In genomic region chr2:6111676-6112294, GRCh38 we compare ENCODE assay signal across 34 cellular contexts.
"Had no signal": no experiment of that assay in that cellular context is flagged by ENCODE, and none has a peak within 500 bp of the region (broad histone marks: within the 10 kb centered on the region; RNA-seq: fewer than 3 reads in every experiment).

No MANE protein-coding gene starts in this region.

- H2AFZ ChIP-seq: PC-9 had no signal

- H3K4me2 ChIP-seq: PC-9 had no signal

- H3K4me3 ChIP-seq: MG63, PC-9 had no signal

- H3K27ac Mint-ChIP-seq: activated CD4-positive, alpha-beta T cell treated with anti-CD3 and anti-CD28 coated beads for 36 hours; activated CD4-positive, alpha-beta T cell treated with anti-CD3 and anti-CD28 coated beads, Interleukin-2, amount 10 ng/mL, durations not matched to agents 7 days and 5 days; activated CD8-positive, alpha-beta T cell treated with anti-CD3 and anti-CD28 coated beads, Interleukin-2, amount 10 ng/mL, durations not matched to agents 7 days and 5 days; activated naive CD4-positive, alpha-beta T cell treated with anti-CD3 and anti-CD28 coated beads for 36 hours; activated naive CD8-positive, alpha-beta T cell; activated naive CD8-positive, alpha-beta T cell treated with anti-CD3 and anti-CD28 coated beads, Interleukin-2, amount 50 U/mL, for 24 hours; activated T-cell treated with anti-CD3 and anti-CD28 coated beads, Interleukin-2, amount 50 U/mL, for 24 hours; activated T-helper 2 cell treated with anti-CD3 and anti-CD28 coated beads, Interferon-gamma antibody, Interleukin-2, Interleukin-4, amounts not matched to agents 10 μg/mL and 5 μg/mL and 100 μg/mL, durations not matched to agents 14 hours and 24 hours and 36 hours; T-helper 1 cell treated with Interleukin-12 subunit alpha and Interleukin-12 subunit beta and Interleukin-4 antibody, amounts not matched to agents 30 μg/mL and 1 μg/mL, for 36 hours; T-helper 2 cell treated with Interferon-gamma antibody and Interleukin-4, amounts not matched to agents 5 μg/mL and 100 μg/mL, for 36 hours; WTC11 had no signal

- DNase-seq: activated CD4-positive, alpha-beta T cell treated with anti-CD3 and anti-CD28 coated beads for 36 hours; activated CD4-positive, alpha-beta T cell treated with anti-CD3 and anti-CD28 coated beads, Interleukin-2, amount 10 ng/mL, durations not matched to agents 7 days and 5 days; activated CD4-positive, alpha-beta T cell treated with anti-CD3 and anti-CD28 coated beads, Interleukin-2, amount 50 U/mL, for 48 hours; activated CD8-positive, alpha-beta T cell treated with anti-CD3 and anti-CD28 coated beads, Interleukin-2, amount 10 ng/mL, durations not matched to agents 7 days and 5 days; activated gamma-delta T cell treated with Interleukin-2 at 50 U/mL for 16 hours; activated naive CD4-positive, alpha-beta T cell treated with anti-CD3 and anti-CD28 coated beads for 36 hours; activated naive CD8-positive, alpha-beta T cell treated with anti-CD3 and anti-CD28 coated beads, Interleukin-2, amount 50 U/mL, for 24 hours; activated T-cell treated with anti-CD3 and anti-CD28 coated beads, Interleukin-2, amount 50 U/mL, for 24 hours; anterior cingulate cortex; brain microvascular endothelial cell; central memory CD4-positive, alpha-beta T cell; Kasumi-1; KG1; MG63; NCI-H1048; NCI-H1105 treated with DMSO at 0.1 percent for 48 hours; NCI-H146; NCI-H187; NCI-H2029 treated with DMSO at 0.1 percent for 48 hours; NCI-H2107; NCI-H226; NCI-H446 treated with DMSO at 0.1 percent for 48 hours; NCI-H69; NK-92 treated with Interleukin-12 subunit alpha and Interleukin-12 subunit beta, amount 100 ng/mL, for 24 hours; SIG-M5 had no signal

- H3K27me3 ChIP-seq: brain microvascular endothelial cell, MG63 had no signal

- H3K9me3 Mint-ChIP-seq: activated CD4-positive, alpha-beta T cell treated with anti-CD3 and anti-CD28 coated beads, Interleukin-2, amount 10 ng/mL, durations not matched to agents 7 days and 5 days; activated naive CD4-positive, alpha-beta T cell treated with anti-CD3 and anti-CD28 coated beads for 36 hours; activated T-helper 2 cell treated with anti-CD3 and anti-CD28 coated beads, Interferon-gamma antibody, Interleukin-2, Interleukin-4, amounts not matched to agents 10 μg/mL and 5 μg/mL and 100 μg/mL, durations not matched to agents 14 hours and 24 hours and 36 hours; T-helper 1 cell treated with Interleukin-12 subunit alpha and Interleukin-12 subunit beta and Interleukin-4 antibody, amounts not matched to agents 30 μg/mL and 1 μg/mL, for 36 hours; T-helper 2 cell treated with Interferon-gamma antibody and Interleukin-4, amounts not matched to agents 5 μg/mL and 100 μg/mL, for 36 hours had no signal

- H3K4me3 Mint-ChIP-seq: activated CD4-positive, alpha-beta T cell treated with anti-CD3 and anti-CD28 coated beads for 36 hours; activated CD4-positive, alpha-beta T cell treated with anti-CD3 and anti-CD28 coated beads, Interleukin-2, amount 10 ng/mL, durations not matched to agents 7 days and 5 days; activated CD8-positive, alpha-beta T cell treated with anti-CD3 and anti-CD28 coated beads, Interleukin-2, amount 10 ng/mL, durations not matched to agents 7 days and 5 days; activated naive CD4-positive, alpha-beta T cell treated with anti-CD3 and anti-CD28 coated beads for 36 hours; activated naive CD8-positive, alpha-beta T cell; activated naive CD8-positive, alpha-beta T cell treated with anti-CD3 and anti-CD28 coated beads, Interleukin-2, amount 50 U/mL, for 24 hours; activated T-cell treated with anti-CD3 and anti-CD28 coated beads, Interleukin-2, amount 50 U/mL, for 24 hours; T-helper 1 cell treated with Interleukin-12 subunit alpha and Interleukin-12 subunit beta and Interleukin-4 antibody, amounts not matched to agents 30 μg/mL and 1 μg/mL, for 36 hours; T-helper 2 cell treated with Interferon-gamma antibody and Interleukin-4, amounts not matched to agents 5 μg/mL and 100 μg/mL, for 36 hours; WTC11 had no signal

- H3K36me3 Mint-ChIP-seq: activated naive CD8-positive, alpha-beta T cell had no signal

- H3K4me1 Mint-ChIP-seq: activated CD4-positive, alpha-beta T cell treated with anti-CD3 and anti-CD28 coated beads for 36 hours; activated CD4-positive, alpha-beta T cell treated with anti-CD3 and anti-CD28 coated beads, Interleukin-2, amount 10 ng/mL, durations not matched to agents 7 days and 5 days; activated naive CD8-positive, alpha-beta T cell treated with anti-CD3 and anti-CD28 coated beads, Interleukin-2, amount 50 U/mL, for 24 hours; WTC11 had no signal

- H3K27ac ChIP-seq: brain microvascular endothelial cell, PC-9, RWPE1 had no signal

- H3K9me3 ChIP-seq: MG63 had no signal

- ATAC-seq: activated CD4-positive, alpha-beta T cell treated with anti-CD3 and anti-CD28 coated beads for 36 hours; activated CD4-positive, CD25-positive, alpha-beta regulatory T cell treated with anti-CD3 and anti-CD28 coated beads, Interleukin-2, amount 50 U/mL, for 24 hours; activated CD8-positive, alpha-beta T cell treated with anti-CD3 and anti-CD28 coated beads, Interleukin-2, amount 10 ng/mL, durations not matched to agents 7 days and 5 days; activated naive CD8-positive, alpha-beta T cell treated with anti-CD3 and anti-CD28 coated beads, Interleukin-2, amount 50 U/mL, for 24 hours; Right ventricle myocardium inferior; WTC11 had no signal

- H3K36me3 ChIP-seq: brain microvascular endothelial cell, MG63 had no signal

- H3K27me3 Mint-ChIP-seq: activated CD4-positive, alpha-beta T cell treated with anti-CD3 and anti-CD28 coated beads for 36 hours; activated CD4-positive, alpha-beta T cell treated with anti-CD3 and anti-CD28 coated beads, Interleukin-2, amount 10 ng/mL, durations not matched to agents 7 days and 5 days; activated naive CD8-positive, alpha-beta T cell; activated naive CD8-positive, alpha-beta T cell treated with anti-CD3 and anti-CD28 coated beads, Interleukin-2, amount 50 U/mL, for 24 hours; activated T-cell treated with anti-CD3 and anti-CD28 coated beads, Interleukin-2, amount 50 U/mL, for 24 hours had no signal
